Comparison of ENCODE assay signal across 17 cellular contexts in the genomic region with DNA sequence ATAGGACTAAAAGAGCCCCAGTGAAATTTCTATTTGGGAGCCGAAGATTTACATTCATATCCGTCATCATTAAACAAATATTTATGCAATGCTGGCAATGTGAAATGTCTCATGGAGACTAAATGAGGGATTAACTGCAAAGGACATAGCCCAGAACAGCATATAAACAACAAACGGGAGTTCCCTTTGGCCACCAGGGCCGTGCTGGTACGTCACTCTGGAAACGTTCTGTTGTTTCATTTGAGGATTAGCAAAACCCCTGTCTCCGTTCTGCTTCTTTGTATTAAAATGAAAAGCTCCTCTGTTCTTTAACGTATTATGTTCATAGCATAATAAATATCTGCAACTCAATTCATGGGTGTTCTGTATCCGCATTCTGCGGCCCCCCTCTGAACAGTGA.
DNase-seq lines count a peak whose midpoint lies in the region; TF ChIP-seq lines count a peak whose summit lies in the region.
"Had no signal": no experiment of that assay in that cellular context is flagged by ENCODE, and none has a peak within 500 bp of the region (broad histone marks: within the 10 kb centered on the region; RNA-seq: fewer than 3 reads in every experiment).

No MANE protein-coding gene starts in this region.

- H3K9me3 Mint-ChIP-seq in mesothelial cell of epicardium: peaks cover 5% of the 10 kb centered on the region
- H3K9me3 Mint-ChIP-seq: CD4-positive, alpha-beta memory T cell; stimulated activated effector memory CD8-positive, alpha-beta T cell treated with anti-CD3 and anti-CD28 coated beads, Interleukin-12 subunit alpha, Interleukin-12 subunit beta, amount 100 ng/mL, for 72 hours had no signal

- peak overlapping the region in 2 of 4 donors; percentile 5 to 17 for H3K4me3 ChIP-seq in esophagus muscularis mucosa
- no peak overlapping the region for H3K4me3 ChIP-seq in transverse colon
- H3K4me3 ChIP-seq: uterus had no signal

- TF ChIP-seq CTCF in esophagus muscularis mucosa (IDR thresholded peaks at IDR 0.05) (peak in 1 of 3 experiments; percentile 22), mesothelial cell of epicardium (IDR thresholded peaks at IDR 0.05; ENCODE audit: unreplicated experiment) (no peak), transverse colon (IDR thresholded peaks at IDR 0.05) (no peak)

- peak; percentile 81 for TF ChIP-seq EP300 in esophagus muscularis mucosa (IDR thresholded peaks at IDR 0.05)
- no peak for TF ChIP-seq EP300 in transverse colon (IDR thresholded peaks at IDR 0.05; ENCODE audit: low read depth)

- no peaks in the 10 kb centered on the region for H3K36me3 ChIP-seq in esophagus muscularis mucosa
- H3K36me3 ChIP-seq in transverse colon: no peaks in the 10 kb centered on the region
- H3K36me3 ChIP-seq: uterus had no signal

- no peaks in the 10 kb centered on the region for H3K27me3 Mint-ChIP-seq in mesothelial cell of epicardium (ENCODE audit: low read depth)
- H3K27me3 Mint-ChIP-seq: activated naive CD8-positive, alpha-beta T cell; CD4-positive, alpha-beta memory T cell had no signal

- peaks cover 42% of the 10 kb centered on the region for H3K4me1 Mint-ChIP-seq in mesothelial cell of epicardium
- H3K4me1 Mint-ChIP-seq: stimulated activated effector memory CD8-positive, alpha-beta T cell treated with anti-CD3 and anti-CD28 coated beads, Interleukin-12 subunit alpha, Interleukin-12 subunit beta, amount 100 ng/mL, for 72 hours had no signal

- no peaks in the 10 kb centered on the region for H3K36me3 Mint-ChIP-seq in mesothelial cell of epicardium
- H3K36me3 Mint-ChIP-seq: CD4-positive, alpha-beta memory T cell; stimulated activated effector memory CD8-positive, alpha-beta T cell treated with anti-CD3 and anti-CD28 coated beads, Interleukin-12 subunit alpha, Interleukin-12 subunit beta, amount 100 ng/mL, for 72 hours had no signal

- TF ChIP-seq POLR2A in esophagus muscularis mucosa (IDR thresholded peaks at IDR 0.05; ENCODE audit: low read depth) (no peak), transverse colon (IDR thresholded peaks at IDR 0.05) (no peak)

- in situ Hi-C loops in transverse colon (cut with MboI; ENCODE audit: low pct_ligation_motif_present in 1 of 4, low pct_unique_long_range_greater_than_20kb in 1 of 4, low sequenced_read_pairs in 3 of 4): no loop called here

- no peaks in the 10 kb centered on the region for H3K9me3 ChIP-seq in esophagus muscularis mucosa
- no peaks in the 10 kb centered on the region for H3K9me3 ChIP-seq in transverse colon
- H3K9me3 ChIP-seq: uterus had no signal

- H3K27ac ChIP-seq in esophagus muscularis mucosa (replicated peaks in 1 of 4) (peak overlapping the region; percentile 81 to 91 (median 88)), transverse colon (peak overlapping the region; percentile 38 to 51 (median 48))
- H3K27ac ChIP-seq: uterus had no signal

- WGBS in esophagus muscularis mucosa: 27% methylated on average over 10 of the region's 10 CpGs
- WGBS in transverse colon (ENCODE audit: low coverage in 1 of 2), 2 donors: 54 to 60% methylated on average over 9 to 10 of the region's 10 CpGs

- H3K4me1 ChIP-seq in esophagus muscularis mucosa: peaks cover 14 to 87% (median 76%) of the 10 kb centered on the region in 4 donors
- H3K4me1 ChIP-seq in transverse colon: peaks cover 3 to 18% (median 5%) of the 10 kb centered on the region in 4 donors
- H3K4me1 ChIP-seq: uterus had no signal

- DNase-seq in NCI-H82 (lab: John Stamatoyannopoulos, UW) (peak; percentile 3), NCI-H82 treated with DMSO at 0.1 percent for 48 hours (lab: John Stamatoyannopoulos, UW; ENCODE audit: unreplicated experiment) (no peak), esophagus muscularis mucosa (ENCODE audit: extremely low spot score) (peak; percentile 92), mesothelial cell of epicardium (ENCODE audit: low spot score in 2 of 2, unreplicated experiment in 2 of 2) (no peak), transverse colon (peak; percentile 22), GF-D8 (lab: John Stamatoyannopoulos, UW) (no peak), putamen (ENCODE audit: low spot score) (no peak), NCI-H1436 treated with DMSO at 0.1 percent for 48 hours (lab: John Stamatoyannopoulos, UW) (no peak)
- DNase-seq: activated CD4-positive, CD25-positive, alpha-beta regulatory T cell treated with anti-CD3 and anti-CD28 coated beads, Interleukin-2, amount 50 U/mL, for 72 hours; CD4-positive, alpha-beta memory T cell; foreskin melanocyte; NCI-H187 treated with DMSO at 0.1 percent for 48 hours; NCI-H526 treated with DMSO at 0.1 percent for 48 hours; stimulated activated CD4-positive, alpha-beta T cell treated with anti-CD3 and anti-CD28 coated beads, Interleukin-4, amount 100 ng/mL, for 24 hours; uterus had no signal

- intact Hi-C loops in esophagus muscularis mucosa (cut with DNase I) (loop anchor here (10.0 kb wide), 1 partner anchor 62 kb away; no protein-coding TSS in a partner anchor), transverse colon (cut with DNase I; ENCODE audit: low total_unique reads) (no loop called here)

- no peaks in the 10 kb centered on the region for H3K27me3 ChIP-seq in esophagus muscularis mucosa
- no peaks in the 10 kb centered on the region for H3K27me3 ChIP-seq in transverse colon
- H3K27me3 ChIP-seq: uterus had no signal

- H3K4me3 Mint-ChIP-seq in mesothelial cell of epicardium: peak overlapping the region; percentile 3
- H3K4me3 Mint-ChIP-seq: activated naive CD8-positive, alpha-beta T cell; CD4-positive, alpha-beta memory T cell; stimulated activated effector memory CD8-positive, alpha-beta T cell treated with anti-CD3 and anti-CD28 coated beads, Interleukin-12 subunit alpha, Interleukin-12 subunit beta, amount 100 ng/mL, for 72 hours had no signal

- H3K27ac Mint-ChIP-seq in mesothelial cell of epicardium: peak overlapping the region; percentile 91
- H3K27ac Mint-ChIP-seq: activated naive CD8-positive, alpha-beta T cell; stimulated activated effector memory CD8-positive, alpha-beta T cell treated with anti-CD3 and anti-CD28 coated beads, Interleukin-12 subunit alpha, Interleukin-12 subunit beta, amount 100 ng/mL, for 72 hours had no signal

Comparison
In these comparisons a context has a peak if more than half of its experiments do, and no peak if none do; other contexts are left out.
1. DNase-seq: peak in NCI-H82 (single experiment), esophagus muscularis mucosa (single experiment) and transverse colon (single experiment); none in NCI-H82 treated with DMSO at 0.1 percent for 48 hours (single experiment), mesothelial cell of epicardium (0 of 2), GF-D8 (single experiment), putamen (single experiment) and NCI-H1436 treated with DMSO at 0.1 percent for 48 hours (single experiment).